22 cellular contexts compared by ENCODE assay signal in the genomic region with DNA sequence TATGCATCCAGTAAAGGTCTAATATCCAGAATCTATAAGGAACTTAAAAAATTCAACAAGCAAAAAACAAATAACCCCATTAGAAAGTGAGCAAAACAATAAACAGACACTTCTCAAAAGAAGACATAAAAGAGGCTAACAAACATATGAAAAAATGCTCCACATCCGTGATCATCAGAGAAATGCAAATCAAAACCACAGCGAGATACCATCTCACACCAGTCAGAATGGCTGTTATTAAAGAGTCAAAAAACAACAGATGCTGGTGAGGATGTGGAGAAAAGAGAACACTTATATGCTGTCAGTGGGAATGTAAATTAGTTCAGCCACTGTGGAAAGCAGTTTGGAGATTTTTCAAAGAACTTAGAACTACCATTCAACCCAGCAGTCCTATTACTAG.
"Had no signal": no experiment of that assay in that cellular context is flagged by ENCODE, and none has a peak within 500 bp of the region (broad histone marks: within the 10 kb centered on the region; RNA-seq: fewer than 3 reads in every experiment).

No MANE protein-coding gene starts in this region.

- DNase-seq: activated CD4-positive, alpha-beta T cell treated with anti-CD3 and anti-CD28 coated beads for 1 hour; activated CD8-positive, alpha-beta memory T cell treated with anti-CD3 and anti-CD28 coated beads for 24 hours; activated CD8-positive, alpha-beta memory T cell treated with anti-CD3 and anti-CD28 coated beads, Interleukin-2, amount 50 U/mL, for 48 hours; activated effector memory CD4-positive, alpha-beta T cell treated with anti-CD3 and anti-CD28 coated beads, Interleukin-2, amount 50 U/mL, for 16 hours; activated T-cell treated with anti-CD3 and anti-CD28 coated beads, Interleukin-2, amount 50 U/mL, for 48 hours; adrenal gland; dermis blood vessel endothelial cell; esophagus squamous epithelium; heart right ventricle; left ventricle myocardium superior; occipital lobe; posterior cingulate gyrus; retina; stimulated activated CD4-positive, alpha-beta T cell treated with anti-CD3 and anti-CD28 coated beads, Interleukin-12 subunit alpha, Interleukin-12 subunit beta, amount 100 ng/mL, for 4 hours; stimulated activated CD4-positive, alpha-beta T cell treated with anti-CD3 and anti-CD28 coated beads, Interleukin-1b, Interleukin-23, amount 100 ng/mL, for 48 hours; stimulated activated naive CD4-positive, alpha-beta T cell treated with Interleukin-2 at 50 U/mL for 16 hours; thyroid gland; WERI-Rb-1 had no signal

- H3K27me3 Mint-ChIP-seq: activated naive CD4-positive, alpha-beta T cell treated with anti-CD3 and anti-CD28 coated beads, Interleukin-2, amount 50 U/mL, for 24 hours; effector memory CD8-positive, alpha-beta T cell; memory B cell had no signal

- H3K27ac Mint-ChIP-seq: activated naive CD4-positive, alpha-beta T cell treated with anti-CD3 and anti-CD28 coated beads, Interleukin-2, amount 50 U/mL, for 24 hours; memory B cell had no signal

- H3K4me3 Mint-ChIP-seq: activated naive CD4-positive, alpha-beta T cell treated with anti-CD3 and anti-CD28 coated beads, Interleukin-2, amount 50 U/mL, for 24 hours; effector memory CD8-positive, alpha-beta T cell; memory B cell had no signal

- H3K4me1 Mint-ChIP-seq: activated naive CD4-positive, alpha-beta T cell treated with anti-CD3 and anti-CD28 coated beads, Interleukin-2, amount 50 U/mL, for 24 hours; memory B cell had no signal

- H3K4me3 ChIP-seq: adrenal gland, breast epithelium, esophagus squamous epithelium, heart right ventricle, thyroid gland had no signal

- H3K9me3 Mint-ChIP-seq: activated naive CD4-positive, alpha-beta T cell treated with anti-CD3 and anti-CD28 coated beads, Interleukin-2, amount 50 U/mL, for 24 hours; effector memory CD8-positive, alpha-beta T cell had no signal

- ATAC-seq: effector memory CD8-positive, alpha-beta T cell; heart right ventricle; left ventricle myocardium superior had no signal

- H3K36me3 Mint-ChIP-seq: activated naive CD4-positive, alpha-beta T cell treated with anti-CD3 and anti-CD28 coated beads, Interleukin-2, amount 50 U/mL, for 24 hours; memory B cell had no signal
